In the genomic region with DNA sequence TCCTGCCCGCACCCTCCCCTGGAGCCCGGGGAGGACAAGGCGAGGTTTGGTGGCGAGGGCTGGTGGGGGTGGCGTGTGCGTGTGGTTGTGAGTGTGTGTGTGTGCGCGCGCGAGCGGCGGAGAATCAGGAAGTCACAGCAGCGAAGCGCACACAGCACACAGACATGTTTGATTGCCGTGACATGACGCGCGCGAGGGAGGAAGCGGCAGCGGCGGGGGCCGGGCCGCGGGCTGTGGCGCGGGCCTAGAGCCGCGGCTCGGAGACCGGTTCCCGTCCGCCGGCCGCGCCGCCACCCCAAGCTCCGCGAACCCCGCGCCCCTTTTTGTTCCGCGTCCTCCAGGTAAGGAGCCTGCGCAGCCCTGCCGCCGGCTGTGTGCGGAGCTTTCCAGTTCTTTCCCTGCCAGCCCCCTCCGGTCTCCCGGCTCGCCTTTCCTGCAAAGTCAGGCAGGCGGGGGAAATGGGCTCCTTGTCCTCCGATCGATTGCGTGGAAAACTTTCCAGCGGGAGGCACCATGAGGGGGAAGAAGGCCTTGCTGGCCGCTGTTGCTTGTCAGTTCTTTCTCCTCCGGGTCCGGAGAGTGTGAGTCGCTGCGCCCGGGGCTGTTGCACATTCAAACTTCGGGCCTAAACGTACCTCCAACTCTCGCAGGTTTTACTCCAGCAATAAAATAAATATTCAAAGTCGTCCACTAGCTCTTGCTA, we compare ENCODE assay signal across 1 cellular context.
TF ChIP-seq lines count a peak whose summit lies in the region.

No MANE protein-coding gene starts in this region.

TF ChIP-seq in HEK293, 187 proteins besides CTCF, POLR2A, EP300 and RAD21 (continued from another document):
- TF ChIP-seq, protein P1, sequence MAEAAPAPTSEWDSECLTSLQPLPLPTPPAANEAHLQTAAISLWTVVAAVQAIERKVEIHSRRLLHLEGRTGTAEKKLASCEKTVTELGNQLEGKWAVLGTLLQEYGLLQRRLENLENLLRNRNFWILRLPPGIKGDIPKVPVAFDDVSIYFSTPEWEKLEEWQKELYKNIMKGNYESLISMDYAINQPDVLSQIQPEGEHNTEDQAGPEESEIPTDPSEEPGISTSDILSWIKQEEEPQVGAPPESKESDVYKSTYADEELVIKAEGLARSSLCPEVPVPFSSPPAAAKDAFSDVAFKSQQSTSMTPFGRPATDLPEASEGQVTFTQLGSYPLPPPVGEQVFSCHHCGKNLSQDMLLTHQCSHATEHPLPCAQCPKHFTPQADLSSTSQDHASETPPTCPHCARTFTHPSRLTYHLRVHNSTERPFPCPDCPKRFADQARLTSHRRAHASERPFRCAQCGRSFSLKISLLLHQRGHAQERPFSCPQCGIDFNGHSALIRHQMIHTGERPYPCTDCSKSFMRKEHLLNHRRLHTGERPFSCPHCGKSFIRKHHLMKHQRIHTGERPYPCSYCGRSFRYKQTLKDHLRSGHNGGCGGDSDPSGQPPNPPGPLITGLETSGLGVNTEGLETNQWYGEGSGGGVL (tag by site-specific recombination; IDR thresholded peaks at IDR 0.05) = peak; percentile 93
- TF ChIP-seq ZNF394 (tag by site-specific recombination; IDR thresholded peaks at IDR 0.05; ENCODE audit: borderline replicate concordance) (peak; percentile 64; the same call in 1 of the 2 replicates), YY2 (tag by site-specific recombination; IDR thresholded peaks at IDR 0.05) (peak; percentile 44; the same call in 1 of the 2 replicates), TCF7L2 (IDR thresholded peaks at IDR 0.05; ENCODE audit: borderline replicate concordance, low read depth, low read length) (no peak), ZNF768 (tag by site-specific recombination; IDR thresholded peaks at IDR 0.05) (no peak; the same call in 1 of the 2 replicates), ZNF223 (tag by site-specific recombination; IDR thresholded peaks at IDR 0.05) (peak; percentile 79; the same call in 1 of the 2 replicates), ZFP69B (tag by site-specific recombination; IDR thresholded peaks at IDR 0.05) (0 out of 2 replicates have a peak, but pooled peaks have one; percentile 20), SP7 (tag by site-specific recombination; IDR thresholded peaks at IDR 0.05) (peak; percentile 35; the same call in 1 of the 2 replicates), ZBTB8A (tag by site-specific recombination; IDR thresholded peaks at IDR 0.05) (no peak), ZBTB20 (tag by site-specific recombination; IDR thresholded peaks at IDR 0.05) (peak; percentile 42; the same call in 1 of the 2 replicates), SCRT2 (tag by site-specific recombination; IDR thresholded peaks at IDR 0.05) (0 out of 2 replicates have a peak, but pooled peaks have one; percentile 55)
- TF ChIP-seq, protein P2, sequence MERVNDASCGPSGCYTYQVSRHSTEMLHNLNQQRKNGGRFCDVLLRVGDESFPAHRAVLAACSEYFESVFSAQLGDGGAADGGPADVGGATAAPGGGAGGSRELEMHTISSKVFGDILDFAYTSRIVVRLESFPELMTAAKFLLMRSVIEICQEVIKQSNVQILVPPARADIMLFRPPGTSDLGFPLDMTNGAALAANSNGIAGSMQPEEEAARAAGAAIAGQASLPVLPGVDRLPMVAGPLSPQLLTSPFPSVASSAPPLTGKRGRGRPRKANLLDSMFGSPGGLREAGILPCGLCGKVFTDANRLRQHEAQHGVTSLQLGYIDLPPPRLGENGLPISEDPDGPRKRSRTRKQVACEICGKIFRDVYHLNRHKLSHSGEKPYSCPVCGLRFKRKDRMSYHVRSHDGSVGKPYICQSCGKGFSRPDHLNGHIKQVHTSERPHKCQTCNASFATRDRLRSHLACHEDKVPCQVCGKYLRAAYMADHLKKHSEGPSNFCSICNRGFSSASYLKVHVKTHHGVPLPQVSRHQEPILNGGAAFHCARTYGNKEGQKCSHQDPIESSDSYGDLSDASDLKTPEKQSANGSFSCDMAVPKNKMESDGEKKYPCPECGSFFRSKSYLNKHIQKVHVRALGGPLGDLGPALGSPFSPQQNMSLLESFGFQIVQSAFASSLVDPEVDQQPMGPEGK (tag by site-specific recombination; IDR thresholded peaks at IDR 0.05) = peak; percentile 70
- TF ChIP-seq, protein P3, sequence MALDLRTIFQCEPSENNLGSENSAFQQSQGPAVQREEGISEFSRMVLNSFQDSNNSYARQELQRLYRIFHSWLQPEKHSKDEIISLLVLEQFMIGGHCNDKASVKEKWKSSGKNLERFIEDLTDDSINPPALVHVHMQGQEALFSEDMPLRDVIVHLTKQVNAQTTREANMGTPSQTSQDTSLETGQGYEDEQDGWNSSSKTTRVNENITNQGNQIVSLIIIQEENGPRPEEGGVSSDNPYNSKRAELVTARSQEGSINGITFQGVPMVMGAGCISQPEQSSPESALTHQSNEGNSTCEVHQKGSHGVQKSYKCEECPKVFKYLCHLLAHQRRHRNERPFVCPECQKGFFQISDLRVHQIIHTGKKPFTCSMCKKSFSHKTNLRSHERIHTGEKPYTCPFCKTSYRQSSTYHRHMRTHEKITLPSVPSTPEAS (tag by site-specific recombination; IDR thresholded peaks at IDR 0.05) = peak; percentile 82
- TF ChIP-seq, protein P4, sequence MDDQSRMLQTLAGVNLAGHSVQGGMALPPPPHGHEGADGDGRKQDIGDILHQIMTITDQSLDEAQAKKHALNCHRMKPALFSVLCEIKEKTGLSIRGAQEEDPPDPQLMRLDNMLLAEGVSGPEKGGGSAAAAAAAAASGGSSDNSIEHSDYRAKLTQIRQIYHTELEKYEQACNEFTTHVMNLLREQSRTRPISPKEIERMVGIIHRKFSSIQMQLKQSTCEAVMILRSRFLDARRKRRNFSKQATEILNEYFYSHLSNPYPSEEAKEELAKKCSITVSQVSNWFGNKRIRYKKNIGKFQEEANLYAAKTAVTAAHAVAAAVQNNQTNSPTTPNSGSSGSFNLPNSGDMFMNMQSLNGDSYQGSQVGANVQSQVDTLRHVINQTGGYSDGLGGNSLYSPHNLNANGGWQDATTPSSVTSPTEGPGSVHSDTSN (CRISPR knock-in tag; IDR thresholded peaks at IDR 0.05) = 0 out of 2 replicates have a peak, but pooled peaks have one; percentile 30
